In genomic region chr12:104280703-104281458, GRCh38 we compare ENCODE assay signal across 11 cellular contexts. TPM values are rescaled to one million over a fixed set of nuclear protein-coding genes. Genes with fewer than 3 reads are reported as not detected.
DNase-seq lines count a peak whose midpoint lies in the region; ATAC-seq and TF ChIP-seq lines count a peak whose summit lies in the region.
"Had no signal": no experiment of that assay in that cellular context is flagged by ENCODE, and none has a peak within 500 bp of the region (broad histone marks: within the 10 kb centered on the region; RNA-seq: fewer than 3 reads in every experiment).

No MANE protein-coding gene starts in this region.

- no peak overlapping the region for H4K8ac ChIP-seq in trophoblast cell (ENCODE audit: low read depth, low read length)

- dilution Hi-C loops in mammary epithelial cell (cut with HindIII; ENCODE audit: low sequenced_read_pairs): no loop called here

- CTCF ChIA-PET in mammary epithelial cell (lab: Charles Lee; ENCODE audit: low non-redundant PET): no interaction called here

- H3K4me2 ChIP-seq in mammary epithelial cell (ENCODE audit: insufficient read depth, low read depth, low read length) (peak overlapping the region; percentile 43), trophoblast cell (ENCODE audit: low read length) (no peak overlapping the region)

- H2AFZ ChIP-seq in mammary epithelial cell (ENCODE audit: low read depth, low read length) (no peak overlapping the region), trophoblast cell (ENCODE audit: insufficient read depth, low read length, poor library complexity) (no peak overlapping the region)

- H3K4me3 ChIP-seq in mammary epithelial cell (replicated peaks in 1 of 3; ENCODE audit: insufficient read depth in 1 of 3, low read depth in 2 of 3, low read length in 3 of 3): no peak overlapping the region
- H3K4me3 ChIP-seq in trophoblast cell (ENCODE audit: low read depth, low read length): no peak overlapping the region
- no peak overlapping the region for H3K4me3 ChIP-seq in uterus

- H3K79me1 ChIP-seq in trophoblast cell (ENCODE audit: low read length): no peaks in the 10 kb centered on the region

- peak; percentile 99 for DNase-seq in ELR (ENCODE audit: low read depth)
- DNase-seq in NCI-H226: peak; percentile 92
- DNase-seq in mammary epithelial cell: peak; percentile 84
- DNase-seq in trophoblast cell: peak; percentile 37 to 63
- DNase-seq in NCI-H2196 treated with DMSO at 0.1 percent for 48 hours (lab: John Stamatoyannopoulos, UW; ENCODE audit: unreplicated experiment): no peak
- no peak for DNase-seq in uterus
- DNase-seq: activated CD4-positive, CD25-positive, alpha-beta regulatory T cell treated with anti-CD3 and anti-CD28 coated beads, Interleukin-2, amount 50 U/mL, for 72 hours; NCI-H524 treated with DMSO at 0.1 percent for 48 hours; substantia nigra had no signal

- H2BK5ac ChIP-seq in trophoblast cell (ENCODE audit: low read depth, low read length, poor library complexity): no peak overlapping the region

- no TSS peak for BruUV-seq in mammary epithelial cell (replicated peaks; lab: Mats Ljungman, UMichigan)

- no peak overlapping the region for H4K91ac ChIP-seq in trophoblast cell (ENCODE audit: low read depth, low read length)

- H3K9ac ChIP-seq in mammary epithelial cell (ENCODE audit: insufficient read depth, low read length): no peak overlapping the region
- H3K9ac ChIP-seq in trophoblast cell (ENCODE audit: low read length): no peak overlapping the region

- no peak overlapping the region for H3K18ac ChIP-seq in trophoblast cell (ENCODE audit: low read length)

- H3K9me3 ChIP-seq in mammary epithelial cell (replicated peaks; ENCODE audit: insufficient read depth, low read length) (no peaks in the 10 kb centered on the region), trophoblast cell (ENCODE audit: insufficient read depth, low read depth, low read length) (no peaks in the 10 kb centered on the region), uterus (no peaks in the 10 kb centered on the region)

- H3K36me3 ChIP-seq in mammary epithelial cell (ENCODE audit: insufficient read depth, low read length): no peaks in the 10 kb centered on the region
- H3K36me3 ChIP-seq in trophoblast cell (ENCODE audit: control insufficient read depth in 1 of 2, insufficient read depth in 2 of 2, low read length in 2 of 2): no peaks in the 10 kb centered on the region
- no peaks in the 10 kb centered on the region for H3K36me3 ChIP-seq in uterus

- no peak overlapping the region for H3K4ac ChIP-seq in trophoblast cell (ENCODE audit: low read depth, low read length)

- no peak overlapping the region for H3K23ac ChIP-seq in trophoblast cell (ENCODE audit: low read length)

- no peak for ATAC-seq in HG03196 (IDR thresholded peaks at IDR 0.05; ENCODE audit: unreplicated experiment)
- no peak for ATAC-seq in GM18520 (IDR thresholded peaks at IDR 0.05; ENCODE audit: unreplicated experiment)

- H3K79me2 ChIP-seq in mammary epithelial cell (ENCODE audit: insufficient read depth, low read length) (no peaks in the 10 kb centered on the region), trophoblast cell (ENCODE audit: control insufficient read depth, insufficient read depth, low read length, poor library complexity) (no peaks in the 10 kb centered on the region)

- no peak for TF ChIP-seq POLR2A in uterus (IDR thresholded peaks at IDR 0.05)

- intact Hi-C loops in mammary epithelial cell (cut with micrococcal nuclease): no loop called here
- intact Hi-C loops in uterus (cut with DNase I; ENCODE audit: low total_unique reads): no loop called here

- H3K27me3 ChIP-seq in mammary epithelial cell (ENCODE audit: insufficient read depth, low read length) (no peaks in the 10 kb centered on the region), trophoblast cell (ENCODE audit: insufficient read depth, low read length) (no peaks in the 10 kb centered on the region), uterus (no peaks in the 10 kb centered on the region)

- H4K12ac ChIP-seq in trophoblast cell (ENCODE audit: low read depth, low read length): no peak overlapping the region

- H2AK5ac ChIP-seq in trophoblast cell (ENCODE audit: low read length): no peak overlapping the region

- TF ChIP-seq CTCF in mammary epithelial cell (conservative IDR thresholded peaks at IDR 0.05 in 1 of 2, IDR thresholded peaks at IDR 0.05 in 1 of 2; ENCODE audit: extremely low read depth in 1 of 2, insufficient read depth in 1 of 2, low read depth in 1 of 2, low read length in 2 of 2): no peak
- no peak for TF ChIP-seq CTCF in uterus (IDR thresholded peaks at IDR 0.05)

- H3K27ac ChIP-seq in mammary epithelial cell (ENCODE audit: insufficient read depth, low read depth, low read length): peak overlapping the region; percentile 55
- no peak overlapping the region for H3K27ac ChIP-seq in trophoblast cell (ENCODE audit: low read depth, low read length)
- no peak overlapping the region for H3K27ac ChIP-seq in uterus

- H3K14ac ChIP-seq in trophoblast cell (ENCODE audit: low read length): no peak overlapping the region

- H2BK120ac ChIP-seq in trophoblast cell (ENCODE audit: insufficient read depth, low read length, poor library complexity): no peak overlapping the region

- 50% methylated on average over 2 of the region's 4 CpGs for WGBS in mammary epithelial cell (ENCODE audit: low coverage, missing lambda C conversion rate)
- no CpG with 5 or more reads among the region's 4 CpGs for WGBS in trophoblast cell (ENCODE audit: extremely low coverage, insufficient coverage, insufficient read length)

- no peak overlapping the region for H2BK12ac ChIP-seq in trophoblast cell (ENCODE audit: low read length)

- H3K4me1 ChIP-seq in mammary epithelial cell (ENCODE audit: insufficient read depth, low read length): peaks cover 43% of the 10 kb centered on the region
- peaks cover 2% of the 10 kb centered on the region in 2 experiments for H3K4me1 ChIP-seq in trophoblast cell (ENCODE audit: control insufficient read depth in 1 of 2, insufficient read depth in 2 of 2, low read length in 2 of 2)
- peaks cover 0 to 6% of the 10 kb centered on the region in 2 donors for H3K4me1 ChIP-seq in uterus

- in situ Hi-C loops in mammary epithelial cell (cut with MboI; ENCODE audit: low sequenced_read_pairs in 2 of 2): loop anchor here in 1 of 2 donors (5.0 kb wide), 1 partner anchor 59 kb away; no protein-coding TSS in a partner anchor

- no peaks in the 10 kb centered on the region for H4K20me1 ChIP-seq in mammary epithelial cell (ENCODE audit: insufficient read depth, low read length)

RNA-seq across cellular contexts. Expression of gene EID3, which starts 22.7 kb away (rescaled TPM):
- total RNA-seq in mammary epithelial cell (1 to 10 TPM; 5.3 to 6.3 TPM), uterus (10 to 100 TPM in 2 of 4 donors, 1 to 10 TPM in 2; 3.8 to 12.0 (median 10.1) TPM)
- 0.95 TPM for polyA plus RNA-seq in mammary epithelial cell
- polyA minus RNA-seq in mammary epithelial cell: not detected
- 0.67 and 0.78 TPM in 2 replicates for polyA plus RNA-seq in trophoblast cell (2013)

Comparison
In these comparisons a context has a peak if more than half of its experiments do, and no peak if none do; other contexts are left out.
1. DNase-seq: peak in ELR (single experiment), NCI-H226 (single experiment), mammary epithelial cell (single experiment) and trophoblast cell (2 of 2); none in NCI-H2196 treated with DMSO at 0.1 percent for 48 hours (single experiment) and uterus (0 of 2).